ENCODE assay signal across 8 cellular contexts in the genomic region with DNA sequence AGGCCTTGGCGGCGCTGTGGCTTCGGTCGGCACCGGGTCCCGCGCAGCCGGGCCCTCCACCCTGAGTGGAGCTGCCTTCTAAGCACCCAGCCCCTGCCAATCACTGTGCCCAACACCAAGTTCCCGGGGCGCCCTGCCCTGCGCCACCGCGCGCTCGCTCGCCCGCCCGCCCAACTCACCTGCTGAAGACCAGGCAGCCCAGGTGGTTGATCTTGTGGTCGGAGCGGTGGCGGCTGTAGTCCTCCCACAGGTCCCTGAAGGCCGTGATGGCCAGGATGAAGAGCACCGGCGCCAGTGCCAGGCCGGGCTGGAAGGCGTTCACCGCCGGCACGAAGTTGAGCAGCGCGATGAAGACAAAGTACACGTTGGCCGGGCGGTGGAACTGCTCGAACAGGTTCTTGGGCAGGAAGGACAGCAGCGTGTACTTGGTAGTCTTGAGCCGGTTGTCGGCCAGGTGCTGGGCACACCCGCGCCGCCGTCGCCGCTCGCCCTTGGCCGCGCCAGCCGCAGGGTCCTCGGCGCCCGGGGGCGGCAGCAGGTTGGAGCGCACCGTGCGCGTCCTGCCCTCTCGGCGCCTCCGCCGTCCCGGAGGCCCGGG. TPM values are rescaled to one million over a fixed set of nuclear protein-coding genes. Genes with fewer than 3 reads are reported as not detected.
DNase-seq lines count a peak whose midpoint lies in the region; ATAC-seq and TF ChIP-seq lines count a peak whose summit lies in the region.

No MANE protein-coding gene starts in this region.

- H3K27ac Mint-ChIP-seq in activated naive CD8-positive, alpha-beta T cell treated with anti-CD3 and anti-CD28 coated beads, Interleukin-2, amount 50 U/mL, for 24 hours: peak overlapping the region; percentile 84
- H3K27ac Mint-ChIP-seq in immature natural killer cell: peak overlapping the region; percentile 96 to 99 (median 98)

- TF ChIP-seq CTCF in GM10266 (IDR thresholded peaks at IDR 0.05; ENCODE audit: control insufficient read depth, insufficient read depth, low read depth, missing control alignments): no peak

- H3K9me3 Mint-ChIP-seq in activated naive CD8-positive, alpha-beta T cell treated with anti-CD3 and anti-CD28 coated beads, Interleukin-2, amount 50 U/mL, for 24 hours: no peaks in the 10 kb centered on the region
- H3K9me3 Mint-ChIP-seq in immature natural killer cell: no peaks in the 10 kb centered on the region

- H3K4me1 Mint-ChIP-seq in activated naive CD8-positive, alpha-beta T cell treated with anti-CD3 and anti-CD28 coated beads, Interleukin-2, amount 50 U/mL, for 24 hours: peaks cover 45% of the 10 kb centered on the region
- peaks cover 51% of the 10 kb centered on the region in 2 donors for H3K4me1 Mint-ChIP-seq in immature natural killer cell

- peaks cover 3% of the 10 kb centered on the region for H3K27me3 Mint-ChIP-seq in activated naive CD8-positive, alpha-beta T cell treated with anti-CD3 and anti-CD28 coated beads, Interleukin-2, amount 50 U/mL, for 24 hours
- peaks cover 0 to 10% (median 6%) of the 10 kb centered on the region in 3 donors for H3K27me3 Mint-ChIP-seq in immature natural killer cell (ENCODE audit: low read depth in 3 of 3)

- DNase-seq in NCI-H1105 treated with DMSO at 0.1 percent for 48 hours (lab: John Stamatoyannopoulos, UW) (peak; percentile 11), NCI-H1105 (lab: John Stamatoyannopoulos, UW) (no peak), immature natural killer cell (peak in 2 of 3 donors; percentile 52 to 56), SHP77 treated with DMSO at 0.1 percent for 48 hours (lab: John Stamatoyannopoulos, UW) (no peak), GM10266 (ENCODE audit: extremely low spot score) (no peak), AG20443 (ENCODE audit: low spot score) (no peak)
- DNase-seq in activated naive CD8-positive, alpha-beta T cell treated with anti-CD3 and anti-CD28 coated beads, Interleukin-2, amount 50 U/mL, for 24 hours: peak; percentile 56
- DNase-seq in stimulated activated CD4-positive, alpha-beta T cell treated with anti-CD3 and anti-CD28 coated beads, Interleukin-1b, Interleukin-23, amount 100 ng/mL, for 48 hours: peak; percentile 35

- ATAC-seq in activated naive CD8-positive, alpha-beta T cell treated with anti-CD3 and anti-CD28 coated beads, Interleukin-2, amount 50 U/mL, for 24 hours: peak; percentile 45

- H3K4me3 Mint-ChIP-seq in activated naive CD8-positive, alpha-beta T cell treated with anti-CD3 and anti-CD28 coated beads, Interleukin-2, amount 50 U/mL, for 24 hours: peak overlapping the region; percentile 89
- peak overlapping the region; percentile 89 to 96 (median 93) for H3K4me3 Mint-ChIP-seq in immature natural killer cell

- peaks cover 29% of the 10 kb centered on the region for H3K36me3 Mint-ChIP-seq in activated naive CD8-positive, alpha-beta T cell treated with anti-CD3 and anti-CD28 coated beads, Interleukin-2, amount 50 U/mL, for 24 hours (ENCODE audit: low read depth)
- H3K36me3 Mint-ChIP-seq in immature natural killer cell: peaks cover 0 to 3% (median under 1%) of the 10 kb centered on the region in 3 donors

RNA-seq across cellular contexts. Expression of a gene that starts 0.6 kb away (rescaled TPM):
- 10 to 100 TPM in 1 of 3 donors, 1 to 10 TPM in 2; 2.4 to 17.4 (median 7.3) TPM for polyA plus RNA-seq in immature natural killer cell

Comparison
In these comparisons a context has a peak if more than half of its experiments do, and no peak if none do; other contexts are left out.
1. DNase-seq: peak in NCI-H1105 treated with DMSO at 0.1 percent for 48 hours (single experiment), activated naive CD8-positive, alpha-beta T cell treated with anti-CD3 and anti-CD28 coated beads, Interleukin-2, amount 50 U/mL, for 24 hours (single experiment), immature natural killer cell (2 of 3) and stimulated activated CD4-positive, alpha-beta T cell treated with anti-CD3 and anti-CD28 coated beads, Interleukin-1b, Interleukin-23, amount 100 ng/mL, for 48 hours (single experiment); none in NCI-H1105 (single experiment), SHP77 treated with DMSO at 0.1 percent for 48 hours (single experiment), GM10266 (single experiment) and AG20443 (single experiment).